Comparison of ENCODE assay signal across 32 cellular contexts in the genomic region with DNA sequence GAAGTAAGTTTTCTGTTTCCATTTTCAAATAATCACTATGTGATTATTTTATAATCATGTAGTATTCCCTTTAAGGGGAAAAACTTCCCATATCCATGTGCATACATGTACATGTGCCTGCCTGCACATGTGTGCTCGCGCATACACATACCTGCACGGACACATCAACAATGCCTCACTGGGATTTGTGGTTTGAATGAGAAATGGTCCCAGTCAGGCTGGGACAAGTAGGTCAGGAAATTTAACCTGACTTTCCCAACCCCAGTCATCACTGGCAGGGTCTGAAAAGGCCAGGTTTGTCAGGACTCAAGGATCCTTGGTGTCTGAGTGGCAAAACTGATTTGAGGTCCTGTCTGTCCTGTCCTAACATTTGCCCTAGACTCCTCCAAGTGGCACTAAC.
"Had no signal": no experiment of that assay in that cellular context is flagged by ENCODE, and none has a peak within 500 bp of the region (broad histone marks: within the 10 kb centered on the region; RNA-seq: fewer than 3 reads in every experiment).

No MANE protein-coding gene starts in this region.

- H3K27ac Mint-ChIP-seq: activated naive CD8-positive, alpha-beta T cell; nephron; stimulated activated effector memory CD8-positive, alpha-beta T cell treated with anti-CD3 and anti-CD28 coated beads, Interleukin-12 subunit alpha, Interleukin-12 subunit beta, amount 100 ng/mL, for 72 hours; T-helper 1 cell treated with Interleukin-12 subunit alpha and Interleukin-12 subunit beta and Interleukin-4 antibody, amounts not matched to agents 30 μg/mL and 1 μg/mL, for 36 hours had no signal

- ATAC-seq: body of pancreas, left lung, sciatic nerve, upper lobe of right lung had no signal

- DNase-seq: activated CD4-positive, alpha-beta T cell treated with anti-CD3 and anti-CD28 coated beads for 48 hours; activated CD4-positive, alpha-beta T cell treated with anti-CD3 and anti-CD28 coated beads, Interleukin-2, amount 50 U/mL, for 48 hours; activated CD8-positive, alpha-beta memory T cell treated with anti-CD3 and anti-CD28 coated beads for 24 hours; activated effector memory CD4-positive, alpha-beta T cell treated with Interleukin-2 at 50 U/mL for 16 hours; activated naive CD4-positive, alpha-beta T cell treated with Interleukin-2 at 50 U/mL for 16 hours; aorta; body of pancreas; dorsolateral prefrontal cortex; effector memory CD4-positive, alpha-beta T cell; foreskin melanocyte; heart right ventricle; kidney glomerular epithelial cell; left lung; lower lobe of right lung; mesendoderm; stimulated activated CD4-positive, alpha-beta T cell treated with anti-CD3 and anti-CD28 coated beads, Interleukin-12 subunit alpha, Interleukin-12 subunit beta, amount 100 ng/mL, for 4 hours; stimulated activated CD4-positive, alpha-beta T cell treated with anti-CD3 and anti-CD28 coated beads, Interleukin-4, amount 100 ng/mL, for 24 hours; stomach; T-helper 9 cell; thyroid gland; upper lobe of right lung had no signal

- H3K9me3 ChIP-seq: body of pancreas, esophagus muscularis mucosa, heart right ventricle, left lung, lower lobe of right lung, neutrophil, stomach, thyroid gland, upper lobe of right lung had no signal

- H3K4me1 Mint-ChIP-seq: nephron; stimulated activated effector memory CD8-positive, alpha-beta T cell treated with anti-CD3 and anti-CD28 coated beads, Interleukin-12 subunit alpha, Interleukin-12 subunit beta, amount 100 ng/mL, for 72 hours had no signal

- H3K4me3 ChIP-seq: body of pancreas, coronary artery, dorsolateral prefrontal cortex, esophagus muscularis mucosa, heart right ventricle, left lung, lower lobe of right lung, skin epidermis, stomach, thyroid gland, upper lobe of right lung had no signal

- H3K36me3 Mint-ChIP-seq: activated naive CD8-positive, alpha-beta T cell; stimulated activated effector memory CD8-positive, alpha-beta T cell treated with anti-CD3 and anti-CD28 coated beads, Interleukin-12 subunit alpha, Interleukin-12 subunit beta, amount 100 ng/mL, for 72 hours had no signal

- H3K27ac ChIP-seq: body of pancreas, coronary artery, dorsolateral prefrontal cortex, esophagus muscularis mucosa, heart right ventricle, left lung, lower lobe of right lung, neutrophil, skin epidermis, stomach, thyroid gland, upper lobe of right lung, VCaP had no signal

- H3K27me3 ChIP-seq: body of pancreas, dorsolateral prefrontal cortex, thyroid gland, upper lobe of right lung had no signal

- FAIRE-seq: TTC549 had no signal

- H3K36me3 ChIP-seq: esophagus muscularis mucosa, heart right ventricle, left lung, lower lobe of right lung, neutrophil, stomach, thyroid gland, upper lobe of right lung had no signal

- H3K4me3 Mint-ChIP-seq: activated naive CD8-positive, alpha-beta T cell; nephron; stimulated activated effector memory CD8-positive, alpha-beta T cell treated with anti-CD3 and anti-CD28 coated beads, Interleukin-12 subunit alpha, Interleukin-12 subunit beta, amount 100 ng/mL, for 72 hours; T-helper 1 cell treated with Interleukin-12 subunit alpha and Interleukin-12 subunit beta and Interleukin-4 antibody, amounts not matched to agents 30 μg/mL and 1 μg/mL, for 36 hours had no signal

- H3K9me3 Mint-ChIP-seq: nephron; stimulated activated effector memory CD8-positive, alpha-beta T cell treated with anti-CD3 and anti-CD28 coated beads, Interleukin-12 subunit alpha, Interleukin-12 subunit beta, amount 100 ng/mL, for 72 hours; T-helper 1 cell treated with Interleukin-12 subunit alpha and Interleukin-12 subunit beta and Interleukin-4 antibody, amounts not matched to agents 30 μg/mL and 1 μg/mL, for 36 hours had no signal

- H3K4me1 ChIP-seq: esophagus muscularis mucosa, heart right ventricle, left lung, lower lobe of right lung, stomach, thyroid gland, upper lobe of right lung had no signal
